ENCODE assay signal across 25 cellular contexts in genomic region chr7:44338600-44338999, GRCh38. TPM values are rescaled to one million over a fixed set of nuclear protein-coding genes. Genes with fewer than 3 reads are reported as not detected.
DNase-seq lines count a peak whose midpoint lies in the region; ATAC-seq and TF ChIP-seq lines count a peak whose summit lies in the region.
"Had no signal": no experiment of that assay in that cellular context is flagged by ENCODE, and none has a peak within 500 bp of the region (broad histone marks: within the 10 kb centered on the region; RNA-seq: fewer than 3 reads in every experiment).

No MANE protein-coding gene starts in this region.

- TF ChIP-seq CTCF in GM13976 (IDR thresholded peaks at IDR 0.05; ENCODE audit: borderline replicate concordance, control extremely low read depth, extremely low read depth, insufficient read depth, missing control alignments) (no peak), activated B cell treated with CpG ODN at 0.5 μM for 24 hours (IDR thresholded peaks at IDR 0.05) (no peak)

- DNase-seq in GM13976 (ENCODE audit: low spot score) (peak; percentile 20), activated B cell treated with CpG ODN at 0.5 μM for 24 hours (no peak), erythroblast (lab: John Stamatoyannopoulos, UW) (no peak), cerebellum (ENCODE audit: low spot score) (no peak), HEK293T (ENCODE audit: extremely low spot score) (no peak)
- no peak for DNase-seq in activated CD4-positive, alpha-beta memory T cell treated with anti-CD3 and anti-CD28 coated beads, Interleukin-2, amount 10 ng/mL, durations not matched to agents 7 days and 5 days
- DNase-seq: activated CD4-positive, alpha-beta T cell treated with anti-CD3 and anti-CD28 coated beads, Interleukin-2, amount 50 U/mL, for 4 hours; adrenal gland; CD8-positive, alpha-beta memory T cell; GM23248; head of caudate nucleus; immature natural killer cell; left ventricle myocardium inferior; NCI-H1694; NCI-H2227 treated with DMSO at 0.1 percent for 48 hours; NCI-H82; PC-9; SIG-M5; stimulated activated CD4-positive, alpha-beta T cell treated with anti-CD3 and anti-CD28 coated beads, Interleukin-1b, Interleukin-23, amount 100 ng/mL, for 48 hours; stimulated activated naive CD8-positive, alpha-beta T cell treated with anti-CD3 and anti-CD28 coated beads, Interleukin-15, amount 100 ng/mL, for 72 hours; T-helper 1 cell; upper lobe of left lung had no signal

- no peak for TF ChIP-seq POLR2A in erythroblast (IDR thresholded peaks at IDR 0.05; ENCODE audit: low read length)

- intact Hi-C loops in activated B cell treated with CpG ODN at 0.5 μM for 24 hours (cut with micrococcal nuclease) = loop anchor here (2.0 kb wide), 1 partner anchor 122 kb away; no protein-coding TSS in a partner anchor

- POLR2A ChIA-PET in activated B cell treated with CpG ODN at 0.5 μM for 24 hours (lab: Charles Lee) (interaction anchor here (1.6 kb wide), 1 partner anchor 235 kb away, joined by 5 read pairs; the partner anchor contains the start of gene DDX56), HEK293T (lab: Yijun Ruan, JAX) (no interaction called here)
- POLR2A ChIA-PET in activated CD4-positive, alpha-beta memory T cell treated with anti-CD3 and anti-CD28 coated beads, Interleukin-2, amount 10 ng/mL, durations not matched to agents 7 days and 5 days (lab: Charles Lee) = no interaction called here

- CTCF ChIA-PET in activated B cell treated with CpG ODN at 0.5 μM for 24 hours (lab: Charles Lee) = interaction anchor here (1.5 kb wide), 1 partner anchor 10 kb away, joined by 5 read pairs; no protein-coding TSS in a partner anchor
- CTCF ChIA-PET in activated CD4-positive, alpha-beta memory T cell treated with anti-CD3 and anti-CD28 coated beads, Interleukin-2, amount 10 ng/mL, durations not matched to agents 7 days and 5 days (lab: Charles Lee) = no interaction called here
- CTCF ChIA-PET in HEK293T (lab: Yijun Ruan, JAX) = interaction anchor here (1.6 kb wide), 1 partner anchor 9 kb away, joined by 6 read pairs; no protein-coding TSS in a partner anchor

- ATAC-seq in GM21526 (IDR thresholded peaks at IDR 0.05; ENCODE audit: low FRiP score, unreplicated experiment) = peak; percentile 67
- peak; percentile 55 for ATAC-seq in HG03575 (IDR thresholded peaks at IDR 0.05; ENCODE audit: extremely low read depth, insufficient number of reproducible peaks, low FRiP score, unreplicated experiment)
- peak; percentile 94 for ATAC-seq in activated B cell treated with CpG ODN at 0.5 μM for 24 hours (ENCODE audit: low read depth)
- ATAC-seq: stimulated activated naive CD8-positive, alpha-beta T cell treated with anti-CD3 and anti-CD28 coated beads, Interleukin-15, amount 100 ng/mL, for 72 hours had no signal

- H3K4me3 Mint-ChIP-seq in activated B cell treated with CpG ODN at 0.5 μM for 24 hours = peak overlapping the region; percentile 64
- H3K4me3 Mint-ChIP-seq in activated CD4-positive, alpha-beta memory T cell treated with anti-CD3 and anti-CD28 coated beads, Interleukin-2, amount 10 ng/mL, durations not matched to agents 7 days and 5 days = no peak overlapping the region
- H3K4me3 Mint-ChIP-seq: CD8-positive, alpha-beta memory T cell; immature natural killer cell; stimulated activated naive CD8-positive, alpha-beta T cell treated with anti-CD3 and anti-CD28 coated beads, Interleukin-15, amount 100 ng/mL, for 72 hours had no signal

- H3K9me3 Mint-ChIP-seq in activated B cell treated with CpG ODN at 0.5 μM for 24 hours = peaks cover 23% of the 10 kb centered on the region
- peaks cover 2% of the 10 kb centered on the region for H3K9me3 Mint-ChIP-seq in activated CD4-positive, alpha-beta memory T cell treated with anti-CD3 and anti-CD28 coated beads, Interleukin-2, amount 10 ng/mL, durations not matched to agents 7 days and 5 days

- peak overlapping the region; percentile 70 for H3K27ac Mint-ChIP-seq in activated B cell treated with CpG ODN at 0.5 μM for 24 hours
- H3K27ac Mint-ChIP-seq in activated CD4-positive, alpha-beta memory T cell treated with anti-CD3 and anti-CD28 coated beads, Interleukin-2, amount 10 ng/mL, durations not matched to agents 7 days and 5 days = no peak overlapping the region
- H3K27ac Mint-ChIP-seq: CD8-positive, alpha-beta memory T cell; immature natural killer cell; stimulated activated naive CD8-positive, alpha-beta T cell treated with anti-CD3 and anti-CD28 coated beads, Interleukin-15, amount 100 ng/mL, for 72 hours had no signal

- H3K36me3 Mint-ChIP-seq in activated B cell treated with CpG ODN at 0.5 μM for 24 hours (ENCODE audit: low read depth) = peaks cover 5% of the 10 kb centered on the region
- H3K36me3 Mint-ChIP-seq in activated CD4-positive, alpha-beta memory T cell treated with anti-CD3 and anti-CD28 coated beads, Interleukin-2, amount 10 ng/mL, durations not matched to agents 7 days and 5 days (ENCODE audit: low read depth) = no peaks in the 10 kb centered on the region

- H3K4me1 Mint-ChIP-seq in activated B cell treated with CpG ODN at 0.5 μM for 24 hours = peaks cover 18% of the 10 kb centered on the region
- no peaks in the 10 kb centered on the region for H3K4me1 Mint-ChIP-seq in activated CD4-positive, alpha-beta memory T cell treated with anti-CD3 and anti-CD28 coated beads, Interleukin-2, amount 10 ng/mL, durations not matched to agents 7 days and 5 days
- H3K4me1 Mint-ChIP-seq: CD8-positive, alpha-beta memory T cell; immature natural killer cell; stimulated activated naive CD8-positive, alpha-beta T cell treated with anti-CD3 and anti-CD28 coated beads, Interleukin-15, amount 100 ng/mL, for 72 hours had no signal

- no peaks in the 10 kb centered on the region for H3K27me3 Mint-ChIP-seq in activated B cell treated with CpG ODN at 0.5 μM for 24 hours
- peaks cover 29% of the 10 kb centered on the region for H3K27me3 Mint-ChIP-seq in activated CD4-positive, alpha-beta memory T cell treated with anti-CD3 and anti-CD28 coated beads, Interleukin-2, amount 10 ng/mL, durations not matched to agents 7 days and 5 days

- in situ Hi-C loops in GM13976 (cut with MboI; ENCODE audit: low sequenced_read_pairs, unreplicated experiment) = no loop called here

TF ChIP-seq in HEK293T, 16 proteins besides CTCF, POLR2A, EP300 and RAD21:
- TF ChIP-seq L3MBTL2 (conservative IDR thresholded peaks at IDR 0.05) (no peak), FOXK2 (IDR thresholded peaks at IDR 0.05) (no peak), ARNT (IDR thresholded peaks at IDR 0.05) (no peak), CTBP1 (IDR thresholded peaks at IDR 0.05; ENCODE audit: borderline replicate concordance) (no peak), TARDBP (IDR thresholded peaks at IDR 0.05) (no peak), FOXA1 (IDR thresholded peaks at IDR 0.05) (no peak), ELF4 (IDR thresholded peaks at IDR 0.05) (no peak), FOXM1 (IDR thresholded peaks at IDR 0.05; ENCODE audit: borderline replicate concordance) (no peak), NFRKB (IDR thresholded peaks at IDR 0.05) (no peak)

RNA-seq across cellular contexts. Expression of gene CAMK2B, which starts 13.2 kb away (rescaled TPM):
- total RNA-seq in activated B cell treated with CpG ODN at 0.5 μM for 24 hours (0.17 and 0.58 TPM in 2 replicates), cerebellum (33.6 TPM)
- total RNA-seq in activated CD4-positive, alpha-beta memory T cell treated with anti-CD3 and anti-CD28 coated beads, Interleukin-2, amount 10 ng/mL, durations not matched to agents 7 days and 5 days = under 1 TPM in 1 of 2 experiments, not detected in 1; 0.10 TPM
- total RNA-seq: bronchial epithelial cell had no signal

Comparison
In these comparisons a context has a peak if more than half of its experiments do, and no peak if none do; other contexts are left out.
1. RNA of gene CAMK2B, which starts 13.2 kb away (total RNA-seq): 33.6 TPM in cerebellum (single experiment); 0.17 to 0.58 TPM in activated B cell treated with CpG ODN at 0.5 μM for 24 hours and 0.10 TPM in activated CD4-positive, alpha-beta memory T cell treated with anti-CD3 and anti-CD28 coated beads, Interleukin-2, amount 10 ng/mL, durations not matched to agents 7 days and 5 days; every median in the first group is over 10 times any median in the second.
2. Peak in every context shown above with its lines, with median percentiles within 50 percentile points of each other: ATAC-seq.